Comparison of ENCODE assay signal across 1 cellular context in genomic region chr9:135468866-135469521, GRCh38.
A peak's percentile ranks its signal among the peaks of the same experiment; 100 is the strongest.
TF ChIP-seq lines count a peak whose summit lies in the region.

No MANE protein-coding gene starts in this region.

TF ChIP-seq in SK-N-SH, 30 proteins besides CTCF, POLR2A, EP300 and RAD21 (continued from another document):
- TF ChIP-seq FOSL2 (IDR thresholded peaks at IDR 0.05; ENCODE audit: borderline replicate concordance, low read depth) (peak; percentile 4; the same call in 1 of the 2 replicates), TCF12 (IDR thresholded peaks at IDR 0.05) (no peak)
TF ChIP-seq in SK-N-SH: peak in this region for 2.
